Comparison of ENCODE assay signal across 28 cellular contexts in genomic region chr4:4824232-4824631, GRCh38.
"Had no signal": no experiment of that assay in that cellular context is flagged by ENCODE, and none has a peak within 500 bp of the region (broad histone marks: within the 10 kb centered on the region; RNA-seq: fewer than 3 reads in every experiment).

No MANE protein-coding gene starts in this region.

- H3K27ac ChIP-seq: colonic mucosa, coronary artery, dorsolateral prefrontal cortex, epithelial cell of prostate, esophagus muscularis mucosa, esophagus squamous epithelium, foreskin keratinocyte, gastrocnemius medialis, gastroesophageal sphincter, heart left ventricle, heart right ventricle had no signal

- ATAC-seq: effector memory CD8-positive, alpha-beta T cell; esophagus mucosa; foreskin keratinocyte; gastrocnemius medialis; gastroesophageal sphincter; heart left ventricle; heart right ventricle had no signal

- H3K4me1 ChIP-seq: colonic mucosa, esophagus muscularis mucosa, esophagus squamous epithelium, foreskin keratinocyte, gastrocnemius medialis, gastroesophageal sphincter, heart left ventricle, heart right ventricle had no signal

- FAIRE-seq: colon, endometrium, endothelial cell of umbilical vein, frontal cortex had no signal

- DNase-seq: colonic mucosa; cortex of kidney; dermis blood vessel endothelial cell; dorsolateral prefrontal cortex; effector CD4-positive, alpha-beta T cell; effector CD8-positive, alpha-beta T cell; effector memory CD4-positive, alpha-beta T cell; effector memory CD8-positive, alpha-beta T cell; endodermal cell; erythroblast; esophagus squamous epithelium; foreskin fibroblast; foreskin keratinocyte; foreskin melanocyte; gastrocnemius medialis; glutamatergic neuron; head of caudate nucleus; heart left ventricle; heart right ventricle had no signal

- H3K4me3 ChIP-seq: colonic mucosa, coronary artery, dorsolateral prefrontal cortex, esophagus muscularis mucosa, esophagus squamous epithelium, gastrocnemius medialis, gastroesophageal sphincter, heart left ventricle, heart right ventricle had no signal

- H3K27me3 ChIP-seq: colonic mucosa, dorsolateral prefrontal cortex, gastrocnemius medialis had no signal

- H3K36me3 ChIP-seq: colonic mucosa, esophagus muscularis mucosa, esophagus squamous epithelium, gastrocnemius medialis, gastroesophageal sphincter, heart left ventricle, heart right ventricle had no signal

- H3K9me3 ChIP-seq: colonic mucosa, gastrocnemius medialis had no signal
